ENCODE assay signal across 9 cellular contexts in the genomic region with DNA sequence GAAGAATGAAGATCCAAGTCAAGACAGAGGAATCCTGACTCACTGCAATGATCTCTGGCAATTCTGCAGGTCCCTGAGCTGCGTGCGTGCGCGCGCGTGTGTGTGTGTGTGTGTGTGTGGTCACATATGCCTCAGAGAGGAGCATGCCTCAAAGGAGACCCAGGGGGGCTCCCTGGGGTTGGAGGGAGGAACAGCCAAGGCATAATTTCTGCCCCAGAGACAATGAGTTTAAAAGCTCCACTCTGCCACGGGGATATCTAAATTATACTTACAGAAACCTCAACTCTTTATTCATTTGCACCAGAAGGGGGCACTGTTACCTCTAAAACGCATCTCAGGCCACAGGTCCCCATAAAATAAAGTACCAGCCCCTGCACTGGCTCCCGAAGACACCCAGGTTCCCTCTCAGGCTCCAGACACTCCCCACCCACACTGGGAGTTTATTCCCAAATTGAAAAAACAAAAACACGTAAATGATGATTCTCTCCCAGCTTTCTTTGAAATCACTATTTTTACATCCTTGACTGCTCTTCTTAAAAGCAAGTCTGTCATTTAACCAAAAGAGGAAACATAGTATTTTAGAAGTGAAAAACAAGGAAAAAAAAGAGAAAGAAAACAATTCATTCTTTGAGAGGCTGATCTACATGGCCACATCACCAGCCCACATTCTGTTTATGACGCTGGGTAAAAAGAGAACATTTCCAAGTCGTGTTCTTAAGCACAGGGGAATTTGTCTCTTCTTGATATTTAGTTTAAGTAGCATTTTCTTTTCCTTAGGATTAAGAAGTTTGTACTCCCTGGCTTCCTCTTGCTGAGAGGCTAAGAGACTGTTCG.
DNase-seq lines count a peak whose midpoint lies in the region; ATAC-seq and TF ChIP-seq lines count a peak whose summit lies in the region.
"Had no signal": no experiment of that assay in that cellular context is flagged by ENCODE, and none has a peak within 500 bp of the region (broad histone marks: within the 10 kb centered on the region; RNA-seq: fewer than 3 reads in every experiment).

No MANE protein-coding gene starts in this region.

- H3K4me3 ChIP-seq in gastrocnemius medialis = no peak overlapping the region
- no peak overlapping the region for H3K4me3 ChIP-seq in CD8-positive, alpha-beta memory T cell (ENCODE audit: low read length)

- H3K36me3 Mint-ChIP-seq in activated naive CD4-positive, alpha-beta T cell treated with anti-CD3 and anti-CD28 coated beads for 36 hours (ENCODE audit: low read depth) = peaks cover 1% of the 10 kb centered on the region
- no peaks in the 10 kb centered on the region for H3K36me3 Mint-ChIP-seq in activated naive CD4-positive, alpha-beta T cell treated with anti-CD3 and anti-CD28 coated beads, Interleukin-2, amount 10 ng/mL, durations not matched to agents 7 days and 5 days
- H3K36me3 Mint-ChIP-seq in CD8-positive, alpha-beta memory T cell = no peaks in the 10 kb centered on the region

- DNase-seq in activated naive CD4-positive, alpha-beta T cell treated with anti-CD3 and anti-CD28 coated beads for 36 hours = peak; percentile 11
- no peak for DNase-seq in activated naive CD4-positive, alpha-beta T cell treated with anti-CD3 and anti-CD28 coated beads, Interleukin-2, amount 10 ng/mL, durations not matched to agents 7 days and 5 days
- DNase-seq in NCI-H1048 (lab: John Stamatoyannopoulos, UW) (peak; percentile 3), anterior cingulate cortex (lab: John Stamatoyannopoulos, UW) (peak in 30 of 58 donors; percentile 2 to 70 (median 19)), hippocampal formation (lab: John Stamatoyannopoulos, UW) (peak; percentile 12 to 60), gastrocnemius medialis (no peak)
- no peak for DNase-seq in CD8-positive, alpha-beta memory T cell

- H3K4me1 ChIP-seq in gastrocnemius medialis = peaks cover 4 to 12% of the 10 kb centered on the region in 2 donors
- H3K4me1 ChIP-seq in CD8-positive, alpha-beta memory T cell (ENCODE audit: insufficient read depth, low read length) = no peaks in the 10 kb centered on the region

- no peaks in the 10 kb centered on the region for H3K9me3 ChIP-seq in gastrocnemius medialis
- no peaks in the 10 kb centered on the region for H3K9me3 ChIP-seq in CD8-positive, alpha-beta memory T cell (ENCODE audit: low read length)

- H3K9me3 Mint-ChIP-seq in activated naive CD4-positive, alpha-beta T cell treated with anti-CD3 and anti-CD28 coated beads for 36 hours = peaks cover 5% of the 10 kb centered on the region
- peaks cover 10% of the 10 kb centered on the region for H3K9me3 Mint-ChIP-seq in activated naive CD4-positive, alpha-beta T cell treated with anti-CD3 and anti-CD28 coated beads, Interleukin-2, amount 10 ng/mL, durations not matched to agents 7 days and 5 days
- peaks cover 2 to 9% (median 4%) of the 10 kb centered on the region in 5 donors for H3K9me3 Mint-ChIP-seq in CD8-positive, alpha-beta memory T cell
- H3K9me3 Mint-ChIP-seq: dendritic cell treated with granulocyte-macrophage colony-stimulating factor and Interleukin-4, amounts not matched to agents 40 ng/mL and 50 ng/mL, for 4 days had no signal

- H3K4me1 Mint-ChIP-seq in activated naive CD4-positive, alpha-beta T cell treated with anti-CD3 and anti-CD28 coated beads for 36 hours (ENCODE audit: low read depth) = no peaks in the 10 kb centered on the region
- no peaks in the 10 kb centered on the region for H3K4me1 Mint-ChIP-seq in activated naive CD4-positive, alpha-beta T cell treated with anti-CD3 and anti-CD28 coated beads, Interleukin-2, amount 10 ng/mL, durations not matched to agents 7 days and 5 days
- peaks cover 0 to 2% (median 0%) of the 10 kb centered on the region in 3 donors for H3K4me1 Mint-ChIP-seq in CD8-positive, alpha-beta memory T cell

- ATAC-seq in gastrocnemius medialis (peak; percentile 59 to 71), HG03045 (IDR thresholded peaks at IDR 0.05; ENCODE audit: unreplicated experiment) (no peak)

- no peak overlapping the region for H3K4me3 Mint-ChIP-seq in activated naive CD4-positive, alpha-beta T cell treated with anti-CD3 and anti-CD28 coated beads for 36 hours
- H3K4me3 Mint-ChIP-seq in activated naive CD4-positive, alpha-beta T cell treated with anti-CD3 and anti-CD28 coated beads, Interleukin-2, amount 10 ng/mL, durations not matched to agents 7 days and 5 days = no peak overlapping the region
- H3K4me3 Mint-ChIP-seq in CD8-positive, alpha-beta memory T cell = no peak overlapping the region
- H3K4me3 Mint-ChIP-seq: dendritic cell treated with granulocyte-macrophage colony-stimulating factor and Interleukin-4, amounts not matched to agents 40 ng/mL and 50 ng/mL, for 4 days had no signal

- no peaks in the 10 kb centered on the region for H3K36me3 ChIP-seq in gastrocnemius medialis
- no peaks in the 10 kb centered on the region for H3K36me3 ChIP-seq in CD8-positive, alpha-beta memory T cell (ENCODE audit: insufficient read depth, low read length)

- POLR2A ChIA-PET in CD8-positive, alpha-beta memory T cell (lab: Charles Lee) = no interaction called here

- no peak for TF ChIP-seq POLR2A in gastrocnemius medialis (IDR thresholded peaks at IDR 0.05)

- in situ Hi-C loops in gastrocnemius medialis (cut with MboI; ENCODE audit: low sequenced_read_pairs in 4 of 4) = loop anchor here (5.0 to 25.0 kb wide), 3 partner anchors 58 to 593 kb away; no protein-coding TSS in a partner anchor

- peak; percentile 31 to 71 (median 63) for TF ChIP-seq CTCF in gastrocnemius medialis (IDR thresholded peaks at IDR 0.05 in 4 of 5, conservative IDR thresholded peaks at IDR 0.05 in 1 of 5)

- intact Hi-C loops in activated naive CD4-positive, alpha-beta T cell treated with anti-CD3 and anti-CD28 coated beads for 36 hours (cut with micrococcal nuclease) = loop anchor here (1.0 to 5.0 kb wide), 2 partner anchors 60 to 398 kb away; no protein-coding TSS in a partner anchor
- intact Hi-C loops in gastrocnemius medialis (cut with DNase I; ENCODE audit: low total_unique reads) = loop anchor here (1.0 to 5.0 kb wide), 3 partner anchors 60 to 588 kb away; no protein-coding TSS in a partner anchor

- H3K27me3 Mint-ChIP-seq in activated naive CD4-positive, alpha-beta T cell treated with anti-CD3 and anti-CD28 coated beads for 36 hours (ENCODE audit: low read depth) = peaks cover 5% of the 10 kb centered on the region
- H3K27me3 Mint-ChIP-seq in activated naive CD4-positive, alpha-beta T cell treated with anti-CD3 and anti-CD28 coated beads, Interleukin-2, amount 10 ng/mL, durations not matched to agents 7 days and 5 days = no peaks in the 10 kb centered on the region
- H3K27me3 Mint-ChIP-seq in CD8-positive, alpha-beta memory T cell = no peaks in the 10 kb centered on the region
- H3K27me3 Mint-ChIP-seq: dendritic cell treated with granulocyte-macrophage colony-stimulating factor and Interleukin-4, amounts not matched to agents 40 ng/mL and 50 ng/mL, for 4 days had no signal

- no peak overlapping the region for H3K27ac Mint-ChIP-seq in activated naive CD4-positive, alpha-beta T cell treated with anti-CD3 and anti-CD28 coated beads for 36 hours
- no peak overlapping the region for H3K27ac Mint-ChIP-seq in activated naive CD4-positive, alpha-beta T cell treated with anti-CD3 and anti-CD28 coated beads, Interleukin-2, amount 10 ng/mL, durations not matched to agents 7 days and 5 days
- H3K27ac Mint-ChIP-seq in CD8-positive, alpha-beta memory T cell = no peak overlapping the region
- H3K27ac Mint-ChIP-seq: dendritic cell treated with granulocyte-macrophage colony-stimulating factor and Interleukin-4, amounts not matched to agents 40 ng/mL and 50 ng/mL, for 4 days had no signal

- no peak overlapping the region for H3K27ac ChIP-seq in gastrocnemius medialis
- H3K27ac ChIP-seq in CD8-positive, alpha-beta memory T cell (ENCODE audit: low read depth, low read length) = no peak overlapping the region

- CTCF ChIA-PET in activated naive CD4-positive, alpha-beta T cell treated with anti-CD3 and anti-CD28 coated beads for 36 hours (lab: Charles Lee) = interaction anchor here (0.6 to 1.1 kb wide), 9 partner anchors 13 to 1631 kb away, joined by 3 to 5 read pairs (median 3); no protein-coding TSS in a partner anchor
- CTCF ChIA-PET in activated naive CD4-positive, alpha-beta T cell treated with anti-CD3 and anti-CD28 coated beads, Interleukin-2, amount 10 ng/mL, durations not matched to agents 7 days and 5 days (lab: Charles Lee) = interaction anchor here (1.0 to 3.0 kb wide), 8 partner anchors 10 to 592 kb away, joined by 3 to 19 read pairs (median 5); no protein-coding TSS in a partner anchor
- CTCF ChIA-PET in CD8-positive, alpha-beta memory T cell (lab: Charles Lee) = interaction anchor here (0.6 to 1.2 kb wide), 2 partner anchors 59 to 1493 kb away, joined by 3 read pairs; no protein-coding TSS in a partner anchor

- H3K27me3 ChIP-seq in gastrocnemius medialis = no peaks in the 10 kb centered on the region
- H3K27me3 ChIP-seq in CD8-positive, alpha-beta memory T cell (ENCODE audit: insufficient read depth, low read length, poor library complexity, severe bottlenecking) = no peaks in the 10 kb centered on the region

Comparison
In these comparisons a context has a peak if more than half of its experiments do, and no peak if none do; other contexts are left out.
1. DNase-seq: peak in activated naive CD4-positive, alpha-beta T cell treated with anti-CD3 and anti-CD28 coated beads for 36 hours (single experiment), NCI-H1048 (single experiment), anterior cingulate cortex (30 of 58) and hippocampal formation (2 of 2); none in activated naive CD4-positive, alpha-beta T cell treated with anti-CD3 and anti-CD28 coated beads, Interleukin-2, amount 10 ng/mL, durations not matched to agents 7 days and 5 days (single experiment), gastrocnemius medialis (0 of 2) and CD8-positive, alpha-beta memory T cell (0 of 5).